In genomic region chr17:73644145-73645049, GRCh38 we compare ENCODE assay signal across 8 cellular contexts. TPM values are rescaled to one million over a fixed set of nuclear protein-coding genes. Genes with fewer than 3 reads are reported as not detected.
DNase-seq lines count a peak whose midpoint lies in the region; ATAC-seq and TF ChIP-seq lines count a peak whose summit lies in the region.

TSS of gene SDK2 (minus strand) at chr17:73644445. CDS start at chr17:73644088, 357 bp downstream.

- H3K36me3 ChIP-seq in lower lobe of right lung (no peaks in the 10 kb centered on the region), thyroid gland (no peaks in the 10 kb centered on the region)

- DNase-seq in AG20443 (ENCODE audit: low spot score), result peak; percentile 59
- no peak for DNase-seq in LNCaP clone FGC (ENCODE audit: low read depth)
- no peak for DNase-seq in central memory CD8-positive, alpha-beta T cell (ENCODE audit: low spot score in 2 of 2)
- DNase-seq in lower lobe of right lung, result no peak
- peak; percentile 13 to 39 for DNase-seq in thyroid gland
- no peak for DNase-seq in erythroblast (lab: John Stamatoyannopoulos, UW)
- DNase-seq in NCI-H1694 treated with DMSO at 0.1 percent for 48 hours (lab: John Stamatoyannopoulos, UW), result no peak

- no peaks in the 10 kb centered on the region for H3K9me3 ChIP-seq in lower lobe of right lung
- H3K9me3 ChIP-seq in thyroid gland, result no peaks in the 10 kb centered on the region

- peaks cover 27% of the 10 kb centered on the region for H3K4me1 ChIP-seq in lower lobe of right lung
- H3K4me1 ChIP-seq in thyroid gland, result peaks cover 9 to 17% of the 10 kb centered on the region in 2 donors

- peak within 1 kb of the TSS; percentile 32; the same call in 1 of the 2 replicates for H3K4me3 ChIP-seq in LNCaP clone FGC (ENCODE audit: low read depth, low read length)
- peak within 1 kb of the TSS; percentile 52 for H3K4me3 ChIP-seq in lower lobe of right lung
- H3K4me3 ChIP-seq in thyroid gland (replicated peaks in 1 of 3), result peak within 1 kb of the TSS in 2 of 3 donors; percentile 35 to 46

- peaks cover 76% of the 10 kb centered on the region for H3K27me3 Mint-ChIP-seq in central memory CD8-positive, alpha-beta T cell

- H3K4me1 Mint-ChIP-seq in central memory CD8-positive, alpha-beta T cell, result peaks cover 11% of the 10 kb centered on the region

- H3K4me3 Mint-ChIP-seq in central memory CD8-positive, alpha-beta T cell, result peak within 1 kb of the TSS; percentile 69

- TF ChIP-seq POLR2A in thyroid gland (IDR thresholded peaks at IDR 0.05) (no peak), erythroblast (IDR thresholded peaks at IDR 0.05; ENCODE audit: low read length) (no peak)

- no peak within 1 kb of the TSS for H3K27ac Mint-ChIP-seq in central memory CD8-positive, alpha-beta T cell (ENCODE audit: low read depth)

- H3K27ac ChIP-seq in lower lobe of right lung, result no peak within 1 kb of the TSS
- H3K27ac ChIP-seq in thyroid gland, result no peak within 1 kb of the TSS

- intact Hi-C loops in lower lobe of right lung (cut with DNase I), result no loop called here
- intact Hi-C loops in thyroid gland (cut with DNase I), result no loop called here

- ATAC-seq in central memory CD8-positive, alpha-beta T cell (replicated peaks; ENCODE audit: extremely low read depth, poor library complexity, severe bottlenecking), result no peak
- peak in 1 of 2 donors; percentile 18 for ATAC-seq in lower lobe of right lung
- no peak for ATAC-seq in GM21529 (IDR thresholded peaks at IDR 0.05; ENCODE audit: unreplicated experiment)

- H3K9me3 Mint-ChIP-seq in central memory CD8-positive, alpha-beta T cell, result no peaks in the 10 kb centered on the region

- peaks cover 76% of the 10 kb centered on the region for H3K27me3 ChIP-seq in lower lobe of right lung (ENCODE audit: low read depth)
- no peaks in the 10 kb centered on the region for H3K27me3 ChIP-seq in thyroid gland

- H3K36me3 Mint-ChIP-seq in central memory CD8-positive, alpha-beta T cell (ENCODE audit: insufficient read depth), result no peaks in the 10 kb centered on the region

- WGBS in thyroid gland, 2 donors, result 0% methylated on average over 22 to 26 of the region's 105 CpGs

- TF ChIP-seq CTCF in LNCaP clone FGC (IDR thresholded peaks at IDR 0.05; ENCODE audit: control insufficient read depth, extremely low read depth, insufficient read depth) (no peak), lower lobe of right lung (IDR thresholded peaks at IDR 0.05) (no peak), thyroid gland (IDR thresholded peaks at IDR 0.05) (no peak)

RNA-seq across cellular contexts. Expression of gene SDK2, which starts in this region (rescaled TPM):
- total RNA-seq in lower lobe of right lung, result 1.4 TPM
- total RNA-seq in thyroid gland, result 1 to 10 TPM; 1.5 to 7.0 (median 3.7) TPM

Comparison
In these comparisons a context has a peak if more than half of its experiments do, and no peak if none do; other contexts are left out.
1. DNase-seq: peak in AG20443 (single experiment) and thyroid gland (2 of 2); none in LNCaP clone FGC (single experiment), central memory CD8-positive, alpha-beta T cell (0 of 2), lower lobe of right lung (single experiment), erythroblast (0 of 2) and NCI-H1694 treated with DMSO at 0.1 percent for 48 hours (single experiment).
2. Peak in every context shown above with its lines, with median percentiles within 50 percentile points of each other: H3K4me3 ChIP-seq.